ENCODE assay signal across 24 cellular contexts in the genomic region with DNA sequence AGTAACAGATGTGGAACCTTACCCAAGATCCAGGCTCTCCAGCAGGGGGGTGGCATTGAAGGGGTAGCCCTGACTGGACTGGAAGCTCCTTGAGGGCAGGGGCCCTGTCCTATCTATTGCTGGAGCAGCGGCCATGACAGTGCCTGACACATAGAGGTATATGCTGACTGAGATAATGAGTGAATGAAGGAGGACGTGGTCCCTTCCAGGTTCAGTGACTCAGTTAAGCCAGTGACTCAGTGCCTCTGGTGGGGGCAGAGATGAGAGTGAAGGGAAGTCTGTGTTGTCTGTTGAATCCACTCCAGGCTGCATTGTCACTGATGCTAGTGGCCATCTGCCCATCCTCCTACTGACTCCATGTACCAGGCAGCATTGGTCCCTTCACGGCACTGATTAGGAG. TPM values are rescaled to one million over a fixed set of nuclear protein-coding genes. Genes with fewer than 3 reads are reported as not detected.
A peak's percentile ranks its signal among the peaks of the same experiment; 100 is the strongest.
DNase-seq lines count a peak whose midpoint lies in the region; ATAC-seq, FAIRE-seq and TF ChIP-seq lines count a peak whose summit lies in the region.
"Had no signal": no experiment of that assay in that cellular context is flagged by ENCODE, and none has a peak within 500 bp of the region (broad histone marks: within the 10 kb centered on the region; RNA-seq: fewer than 3 reads in every experiment).

No MANE protein-coding gene starts in this region.

- no peak overlapping the region for H3K4me3 ChIP-seq in gastrocnemius medialis
- H3K4me3 ChIP-seq: heart left ventricle had no signal

- H3K27ac Mint-ChIP-seq in activated naive CD4-positive, alpha-beta T cell treated with anti-CD3 and anti-CD28 coated beads for 36 hours, result no peak overlapping the region
- H3K27ac Mint-ChIP-seq: activated CD4-positive, alpha-beta T cell treated with anti-CD3 and anti-CD28 coated beads, Interleukin-2, amount 10 ng/mL, durations not matched to agents 24 days and 14 days; dendritic cell treated with granulocyte-macrophage colony-stimulating factor and Interleukin-4, amounts not matched to agents 40 ng/mL and 50 ng/mL, for 4 days; naive thymus-derived CD8-positive, alpha-beta T cell; progenitor cell of endocrine pancreas had no signal

- H3K27me3 ChIP-seq in foreskin keratinocyte, result peaks cover 4% of the 10 kb centered on the region
- H3K27me3 ChIP-seq in gastrocnemius medialis, result peaks cover 0 to 8% (median 0%) of the 10 kb centered on the region in 3 donors

- no peak overlapping the region for H3K27ac ChIP-seq in foreskin keratinocyte
- H3K27ac ChIP-seq in gastrocnemius medialis, result no peak overlapping the region
- H3K27ac ChIP-seq: heart left ventricle had no signal

- no peaks in the 10 kb centered on the region for H3K36me3 ChIP-seq in gastrocnemius medialis
- H3K36me3 ChIP-seq: heart left ventricle had no signal

- FAIRE-seq in RCC 7860 (lab: Jason Lieb, UNC), result no peak
- FAIRE-seq: GM18507, small intestine had no signal

- TF ChIP-seq CTCF in foreskin keratinocyte (conservative IDR thresholded peaks at IDR 0.05) (no peak), gastrocnemius medialis (IDR thresholded peaks at IDR 0.05 in 4 of 5, conservative IDR thresholded peaks at IDR 0.05 in 1 of 5) (no peak)

- H3K9me3 ChIP-seq in gastrocnemius medialis, result no peaks in the 10 kb centered on the region
- H3K9me3 ChIP-seq: heart left ventricle had no signal

- TF ChIP-seq POLR2A in gastrocnemius medialis (IDR thresholded peaks at IDR 0.05), result no peak

- no peaks in the 10 kb centered on the region for H3K36me3 Mint-ChIP-seq in activated naive CD4-positive, alpha-beta T cell treated with anti-CD3 and anti-CD28 coated beads for 36 hours (ENCODE audit: low read depth)
- H3K36me3 Mint-ChIP-seq: naive thymus-derived CD8-positive, alpha-beta T cell had no signal

- no peak overlapping the region for H3K4me3 Mint-ChIP-seq in activated naive CD4-positive, alpha-beta T cell treated with anti-CD3 and anti-CD28 coated beads for 36 hours
- H3K4me3 Mint-ChIP-seq: activated CD4-positive, alpha-beta T cell treated with anti-CD3 and anti-CD28 coated beads, Interleukin-2, amount 10 ng/mL, durations not matched to agents 24 days and 14 days; dendritic cell treated with granulocyte-macrophage colony-stimulating factor and Interleukin-4, amounts not matched to agents 40 ng/mL and 50 ng/mL, for 4 days; naive thymus-derived CD8-positive, alpha-beta T cell had no signal

- ATAC-seq in foreskin keratinocyte (peak; percentile 61), gastrocnemius medialis (no peak)
- peak; percentile 91 for ATAC-seq in stimulated activated naive CD8-positive, alpha-beta T cell treated with anti-CD3 and anti-CD28 coated beads, Interleukin-15, Interleukin-2, amounts not matched to agents 100 U/mL and 50 U/mL, for 24 hours
- ATAC-seq: heart left ventricle; naive thymus-derived CD8-positive, alpha-beta T cell had no signal

- peaks cover 19% of the 10 kb centered on the region for H3K27me3 Mint-ChIP-seq in activated naive CD4-positive, alpha-beta T cell treated with anti-CD3 and anti-CD28 coated beads for 36 hours (ENCODE audit: low read depth)

- no peaks in the 10 kb centered on the region for H3K4me1 Mint-ChIP-seq in activated naive CD4-positive, alpha-beta T cell treated with anti-CD3 and anti-CD28 coated beads for 36 hours (ENCODE audit: low read depth)
- H3K4me1 Mint-ChIP-seq: activated CD4-positive, alpha-beta T cell treated with anti-CD3 and anti-CD28 coated beads, Interleukin-2, amount 10 ng/mL, durations not matched to agents 24 days and 14 days; naive thymus-derived CD8-positive, alpha-beta T cell had no signal

- H3K4me1 ChIP-seq in foreskin keratinocyte (no peaks in the 10 kb centered on the region), gastrocnemius medialis (no peaks in the 10 kb centered on the region)
- H3K4me1 ChIP-seq: heart left ventricle had no signal

- DNase-seq in activated naive CD4-positive, alpha-beta T cell treated with anti-CD3 and anti-CD28 coated beads for 36 hours, result peak; percentile 41
- no peak for DNase-seq in activated naive CD4-positive, alpha-beta T cell (lab: John Stamatoyannopoulos, UW)
- DNase-seq in RCC 7860 (ENCODE audit: low spot score) (peak; percentile 72), foreskin keratinocyte (peak in 1 of 2 donors; percentile 10), midbrain (lab: John Stamatoyannopoulos, UW) (no peak), gastrocnemius medialis (no peak), NCI-H2196 (lab: John Stamatoyannopoulos, UW; ENCODE audit: unreplicated experiment) (no peak)
- peak; percentile 20 for DNase-seq in stimulated activated naive CD8-positive, alpha-beta T cell treated with anti-CD3 and anti-CD28 coated beads, Interleukin-15, Interleukin-2, amounts not matched to agents 100 U/mL and 50 U/mL, for 24 hours
- DNase-seq: activated CD4-positive, alpha-beta T cell treated with anti-CD3 and anti-CD28 coated beads, Interleukin-2, amount 10 ng/mL, durations not matched to agents 24 days and 14 days; activated gamma-delta T cell; DMS 273 treated with DMSO at 0.1 percent for 48 hours; H7; heart left ventricle; naive thymus-derived CD8-positive, alpha-beta T cell; NCI-H146; NCI-H345; SIG-M5; small intestine had no signal

- H3K9me3 Mint-ChIP-seq in activated naive CD4-positive, alpha-beta T cell treated with anti-CD3 and anti-CD28 coated beads for 36 hours, result peaks cover 3% of the 10 kb centered on the region
- H3K9me3 Mint-ChIP-seq: activated CD4-positive, alpha-beta T cell treated with anti-CD3 and anti-CD28 coated beads, Interleukin-2, amount 10 ng/mL, durations not matched to agents 24 days and 14 days; dendritic cell treated with granulocyte-macrophage colony-stimulating factor and Interleukin-4, amounts not matched to agents 40 ng/mL and 50 ng/mL, for 4 days had no signal

- intact Hi-C loops in activated naive CD4-positive, alpha-beta T cell treated with anti-CD3 and anti-CD28 coated beads for 36 hours (cut with micrococcal nuclease), result no loop called here
- intact Hi-C loops in gastrocnemius medialis (cut with DNase I; ENCODE audit: low total_unique reads), result no loop called here

- CTCF ChIA-PET in activated naive CD4-positive, alpha-beta T cell treated with anti-CD3 and anti-CD28 coated beads for 36 hours (lab: Charles Lee), result no interaction called here

- in situ Hi-C loops in gastrocnemius medialis (cut with MboI; ENCODE audit: low sequenced_read_pairs in 4 of 4), result no loop called here

RNA-seq across cellular contexts. Expression of gene CTXND1, which starts 13.0 kb away (rescaled TPM):
- total RNA-seq in activated naive CD4-positive, alpha-beta T cell treated with anti-CD3 and anti-CD28 coated beads for 36 hours, result not detected
- not detected in 2 replicates for total RNA-seq in foreskin keratinocyte
- not detected in 2 replicates for polyA plus RNA-seq in foreskin keratinocyte
- total RNA-seq in gastrocnemius medialis, result under 1 TPM in 2 of 4 donors, not detected in 2; 0.03 to 0.07 TPM
- total RNA-seq: activated CD4-positive, alpha-beta T cell treated with anti-CD3 and anti-CD28 coated beads, Interleukin-2, amount 10 ng/mL, durations not matched to agents 24 days and 14 days; H7; LHCN-M2; naive thymus-derived CD8-positive, alpha-beta T cell; T-helper 2 cell treated with Interferon-gamma antibody and Interleukin-4, amounts not matched to agents 100 ng/mL and 5 ng/mL, for 36 hours had no signal
- polyA plus RNA-seq: BJ; naive thymus-derived CD8-positive, alpha-beta T cell had no signal

Comparison
In these comparisons a context has a peak if more than half of its experiments do, and no peak if none do; other contexts are left out.
1. DNase-seq: peak in activated naive CD4-positive, alpha-beta T cell treated with anti-CD3 and anti-CD28 coated beads for 36 hours (single experiment), RCC 7860 (single experiment) and stimulated activated naive CD8-positive, alpha-beta T cell treated with anti-CD3 and anti-CD28 coated beads, Interleukin-15, Interleukin-2, amounts not matched to agents 100 U/mL and 50 U/mL, for 24 hours (single experiment); none in activated naive CD4-positive, alpha-beta T cell (0 of 4), midbrain (single experiment), gastrocnemius medialis (0 of 2) and NCI-H2196 (single experiment).
2. ATAC-seq: peak in foreskin keratinocyte (single experiment) and stimulated activated naive CD8-positive, alpha-beta T cell treated with anti-CD3 and anti-CD28 coated beads, Interleukin-15, Interleukin-2, amounts not matched to agents 100 U/mL and 50 U/mL, for 24 hours (single experiment); none in gastrocnemius medialis (0 of 2).